ENCODE assay signal across 31 cellular contexts in genomic region chr16:22333457-22333994, GRCh38. TPM values are rescaled to one million over a fixed set of nuclear protein-coding genes. Genes with fewer than 3 reads are reported as not detected.
DNase-seq lines count a peak whose midpoint lies in the region; ATAC-seq, FAIRE-seq and TF ChIP-seq lines count a peak whose summit lies in the region.
"Had no signal": no experiment of that assay in that cellular context is flagged by ENCODE, and none has a peak within 500 bp of the region (broad histone marks: within the 10 kb centered on the region; RNA-seq: fewer than 3 reads in every experiment).

No MANE protein-coding gene starts in this region.

- H3K27me3 ChIP-seq in breast epithelium, result no peaks in the 10 kb centered on the region
- H3K27me3 ChIP-seq in gastrocnemius medialis, result no peaks in the 10 kb centered on the region
- H3K27me3 ChIP-seq: dorsolateral prefrontal cortex, esophagus muscularis mucosa, MG63, neutrophil, testis had no signal

- H3K36me3 Mint-ChIP-seq in MCF 10A (ENCODE audit: insufficient read depth, unreplicated experiment) (peaks cover 67% of the 10 kb centered on the region), Calu3 (ENCODE audit: insufficient read depth, unreplicated experiment) (peaks cover 87% of the 10 kb centered on the region), immature natural killer cell (peaks cover 57 to 70% (median 60%) of the 10 kb centered on the region in 3 donors)
- H3K36me3 Mint-ChIP-seq in dendritic cell treated with granulocyte-macrophage colony-stimulating factor and Interleukin-4, amounts not matched to agents 40 ng/mL and 50 ng/mL, for 4 days (ENCODE audit: low read depth), result peaks cover 94% of the 10 kb centered on the region

- TF ChIP-seq CTCF in MCF 10A (IDR thresholded peaks at IDR 0.05; ENCODE audit: unreplicated experiment) (no peak), breast epithelium (IDR thresholded peaks at IDR 0.05) (no peak), gastrocnemius medialis (IDR thresholded peaks at IDR 0.05 in 4 of 5, conservative IDR thresholded peaks at IDR 0.05 in 1 of 5) (no peak), Calu3 (IDR thresholded peaks at IDR 0.05; ENCODE audit: unreplicated experiment) (no peak), D721Med (IDR thresholded peaks at IDR 0.05; ENCODE audit: insufficient read depth, missing control alignments) (no peak)

- no peak overlapping the region for H3K4me3 Mint-ChIP-seq in MCF 10A (ENCODE audit: unreplicated experiment)
- H3K4me3 Mint-ChIP-seq in dendritic cell treated with granulocyte-macrophage colony-stimulating factor and Interleukin-4, amounts not matched to agents 40 ng/mL and 50 ng/mL, for 4 days, result no peak overlapping the region
- no peak overlapping the region for H3K4me3 Mint-ChIP-seq in Calu3 (ENCODE audit: low read depth, unreplicated experiment)
- no peak overlapping the region for H3K4me3 Mint-ChIP-seq in immature natural killer cell
- H3K4me3 Mint-ChIP-seq: activated B cell treated with CpG ODN at 0.5 μM for 24 hours; activated CD4-positive, alpha-beta T cell treated with anti-CD3 and anti-CD28 coated beads, Interleukin-2, amount 10 ng/mL, durations not matched to agents 7 days and 5 days; CD8-positive, alpha-beta memory T cell; central memory CD8-positive, alpha-beta T cell had no signal

- H3K36me3 ChIP-seq in breast epithelium (no peaks in the 10 kb centered on the region), gastrocnemius medialis (peaks cover 0 to 81% of the 10 kb centered on the region in 2 donors)

- in situ Hi-C loops in gastrocnemius medialis (cut with MboI; ENCODE audit: low sequenced_read_pairs in 4 of 4), result loop anchor here in 1 of 4 donors (25.0 kb wide), 1 partner anchor 1146 kb away; no protein-coding TSS in a partner anchor

- H3K4me1 Mint-ChIP-seq in MCF 10A (ENCODE audit: insufficient read depth, unreplicated experiment) (no peaks in the 10 kb centered on the region), Calu3 (ENCODE audit: low read depth, unreplicated experiment) (no peaks in the 10 kb centered on the region), immature natural killer cell (no peaks in the 10 kb centered on the region)
- H3K4me1 Mint-ChIP-seq in dendritic cell treated with granulocyte-macrophage colony-stimulating factor and Interleukin-4, amounts not matched to agents 40 ng/mL and 50 ng/mL, for 4 days (ENCODE audit: low read depth), result peaks cover 56% of the 10 kb centered on the region
- H3K4me1 Mint-ChIP-seq: activated B cell treated with CpG ODN at 0.5 μM for 24 hours had no signal

- H3K27ac Mint-ChIP-seq in MCF 10A (ENCODE audit: low read depth, unreplicated experiment), result no peak overlapping the region
- H3K27ac Mint-ChIP-seq in dendritic cell treated with granulocyte-macrophage colony-stimulating factor and Interleukin-4, amounts not matched to agents 40 ng/mL and 50 ng/mL, for 4 days, result peak overlapping the region; percentile 43
- H3K27ac Mint-ChIP-seq in Calu3 (ENCODE audit: unreplicated experiment), result no peak overlapping the region
- peak overlapping the region in 1 of 6 donors; percentile 30 for H3K27ac Mint-ChIP-seq in immature natural killer cell
- H3K27ac Mint-ChIP-seq: activated B cell treated with CpG ODN at 0.5 μM for 24 hours; activated CD4-positive, alpha-beta T cell treated with anti-CD3 and anti-CD28 coated beads, Interleukin-2, amount 10 ng/mL, durations not matched to agents 7 days and 5 days had no signal

- peak; percentile 36 to 60 for ATAC-seq in gastrocnemius medialis

- intact Hi-C loops in MCF 10A (cut with micrococcal nuclease), result no loop called here
- intact Hi-C loops in breast epithelium (cut with DNase I; ENCODE audit: low total_unique reads), result no loop called here
- intact Hi-C loops in dendritic cell treated with granulocyte-macrophage colony-stimulating factor and Interleukin-4, amounts not matched to agents 40 ng/mL and 50 ng/mL, for 4 days (cut with micrococcal nuclease), result loop anchor here (2.0 to 5.0 kb wide), 2 partner anchors 13 to 39 kb away; partner anchors contain the start of gene CDR2
- intact Hi-C loops in gastrocnemius medialis (cut with DNase I; ENCODE audit: low total_unique reads), result no loop called here
- intact Hi-C loops in Calu3 (cut with micrococcal nuclease; ENCODE audit: unreplicated experiment), result no loop called here

- FAIRE-seq in D721Med (lab: Jason Lieb, UNC), result no peak
- FAIRE-seq: endometrium, small intestine had no signal

- TSS peak; percentile 21 for BruUV-seq in MCF 10A (replicated peaks; lab: Mats Ljungman, UMichigan)
- no TSS peak for BruUV-seq in Calu3 (replicated peaks; lab: Mats Ljungman, UMichigan)

- DNase-seq in MCF 10A (ENCODE audit: unreplicated experiment), result no peak
- no peak for DNase-seq in breast epithelium (ENCODE audit: low spot score in 2 of 2)
- DNase-seq in medulla oblongata (ENCODE audit: extremely low spot score), result peak; percentile 31
- no peak for DNase-seq in gastrocnemius medialis
- no peak for DNase-seq in Calu3
- DNase-seq in immature natural killer cell, result no peak
- DNase-seq in D721Med (ENCODE audit: insufficient read length, low spot score), result no peak
- DNase-seq: activated B cell treated with CpG ODN at 0.5 μM for 24 hours; activated CD4-positive, alpha-beta T cell treated with anti-CD3 and anti-CD28 coated beads, Interleukin-2, amount 10 ng/mL, durations not matched to agents 7 days and 5 days; activated T-cell treated with anti-CD3 and anti-CD28 coated beads, Interleukin-2, amount 50 U/mL, for 48 hours; AML-193; CD8-positive, alpha-beta memory T cell; dorsolateral prefrontal cortex; foreskin fibroblast; HCEC 1CT; KG1; kidney glomerular epithelial cell; MG63; NCI-H1105; NCI-H187; NCI-H2171; NCI-H510A; small intestine; stimulated activated naive CD4-positive, alpha-beta T cell; T-helper 1 cell; testis had no signal

- TF ChIP-seq POLR2A in breast epithelium (IDR thresholded peaks at IDR 0.05) (no peak), gastrocnemius medialis (IDR thresholded peaks at IDR 0.05) (no peak)

- POLR2A ChIA-PET in MCF 10A (lab: Yijun Ruan, JAX), result interaction anchor here (1.4 kb wide), 1 partner anchor 10 kb away, joined by 4 read pairs; no protein-coding TSS in a partner anchor

- H3K4me1 ChIP-seq in breast epithelium (no peaks in the 10 kb centered on the region), gastrocnemius medialis (no peaks in the 10 kb centered on the region)
- H3K4me1 ChIP-seq: testis had no signal

- H3K27ac ChIP-seq in breast epithelium (no peak overlapping the region), gastrocnemius medialis (no peak overlapping the region)
- H3K27ac ChIP-seq: dorsolateral prefrontal cortex, esophagus muscularis mucosa, neutrophil, testis had no signal

- CTCF ChIA-PET in MCF 10A (lab: Yijun Ruan, JAX), result interaction anchor here (0.6 to 0.9 kb wide), 3 partner anchors 13 to 1558 kb away, joined by 3 to 6 read pairs (median 5); no protein-coding TSS in a partner anchor
- CTCF ChIA-PET in Calu3 (lab: Charles Lee), result interaction anchor here (0.7 kb wide), 2 partner anchors 61 to 69 kb away, joined by 3 to 4 read pairs; no protein-coding TSS in a partner anchor

- H3K27me3 Mint-ChIP-seq in MCF 10A (ENCODE audit: insufficient read depth, unreplicated experiment) (no peaks in the 10 kb centered on the region), Calu3 (ENCODE audit: unreplicated experiment) (no peaks in the 10 kb centered on the region), immature natural killer cell (ENCODE audit: low read depth in 3 of 3) (peaks cover 0 to 2% (median 2%) of the 10 kb centered on the region in 3 donors)
- H3K27me3 Mint-ChIP-seq in dendritic cell treated with granulocyte-macrophage colony-stimulating factor and Interleukin-4, amounts not matched to agents 40 ng/mL and 50 ng/mL, for 4 days, result no peaks in the 10 kb centered on the region
- H3K27me3 Mint-ChIP-seq: activated B cell treated with CpG ODN at 0.5 μM for 24 hours; activated CD4-positive, alpha-beta T cell treated with anti-CD3 and anti-CD28 coated beads, Interleukin-2, amount 10 ng/mL, durations not matched to agents 7 days and 5 days; CD8-positive, alpha-beta memory T cell; central memory CD8-positive, alpha-beta T cell had no signal

- H3K9me3 Mint-ChIP-seq in MCF 10A (ENCODE audit: unreplicated experiment), result peaks cover 10% of the 10 kb centered on the region
- H3K9me3 Mint-ChIP-seq in dendritic cell treated with granulocyte-macrophage colony-stimulating factor and Interleukin-4, amounts not matched to agents 40 ng/mL and 50 ng/mL, for 4 days, result peaks cover 26% of the 10 kb centered on the region
- peaks cover 7% of the 10 kb centered on the region for H3K9me3 Mint-ChIP-seq in Calu3 (ENCODE audit: low read depth, unreplicated experiment)
- H3K9me3 Mint-ChIP-seq in immature natural killer cell, result peaks cover 5 to 26% (median 19%) of the 10 kb centered on the region in 6 donors

- H3K9me3 ChIP-seq in breast epithelium (peaks cover 7 to 18% of the 10 kb centered on the region in 2 donors), gastrocnemius medialis (peaks cover 0 to 5% (median 0%) of the 10 kb centered on the region in 3 donors)
- H3K9me3 ChIP-seq: neutrophil, testis had no signal

- no peak overlapping the region for H3K4me3 ChIP-seq in breast epithelium
- no peak overlapping the region for H3K4me3 ChIP-seq in gastrocnemius medialis
- H3K4me3 ChIP-seq: dorsolateral prefrontal cortex, esophagus muscularis mucosa, MG63, testis had no signal

RNA-seq across cellular contexts. Expression of gene POLR3E, which starts 36.3 kb away (rescaled TPM):
- total RNA-seq in MCF 10A (2022) (53.2 and 73.8 TPM in 2 replicates), breast epithelium (10 to 100 TPM; 59.0 to 72.4 (median 64.0) TPM), gastrocnemius medialis (100 to 1,000 TPM; 105 to 182 (median 116) TPM), Calu3 (2022) (95.2 and 96.4 TPM in 2 replicates)
- polyA plus RNA-seq in immature natural killer cell, result 10 to 100 TPM in 1 of 3 donors, 1 to 10 TPM in 2; 2.9 to 21.5 (median 6.9) TPM

RNA-seq across cellular contexts. Expression of gene CDR2, which starts 40.9 kb away (rescaled TPM):
- 20.0 and 23.9 TPM in 2 replicates for total RNA-seq in MCF 10A (2022)
- total RNA-seq in breast epithelium, result 10 to 100 TPM; 20.2 to 37.5 (median 26.9) TPM
- total RNA-seq in gastrocnemius medialis, result 1 to 10 TPM; 4.1 to 7.6 (median 7.3) TPM
- total RNA-seq in Calu3 (2022), result 76.2 and 78.9 TPM in 2 replicates
- polyA plus RNA-seq in immature natural killer cell, result 10 to 100 TPM in 2 of 3 donors, 1 to 10 TPM in 1; 9.6 to 21.7 (median 11.3) TPM
